In the genomic region with DNA sequence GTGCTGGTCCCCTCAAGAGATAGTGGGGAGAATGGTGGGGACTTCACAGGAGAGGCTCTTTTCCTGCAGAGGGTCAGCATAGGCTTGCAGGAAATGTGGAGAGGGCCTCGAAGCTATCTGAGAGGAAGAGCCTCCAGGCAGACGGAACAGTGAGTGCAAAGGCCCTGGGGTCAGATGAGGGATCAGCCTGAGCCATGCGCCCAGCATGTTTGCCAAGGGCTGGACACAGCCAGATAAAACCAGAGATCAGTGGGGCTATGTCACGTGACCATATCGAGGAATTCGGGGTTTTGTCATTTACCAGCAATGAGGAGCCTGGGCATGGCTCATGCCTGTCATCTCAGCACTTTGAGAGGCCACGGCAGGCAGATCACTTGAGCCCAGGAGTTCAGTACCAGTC, we compare ENCODE assay signal across 1 cellular context.
A peak's percentile ranks its signal among the peaks of the same experiment; 100 is the strongest.
TF ChIP-seq lines count a peak whose summit lies in the region.

No MANE protein-coding gene starts in this region.

TF ChIP-seq in K562, 482 proteins besides CTCF, POLR2A, EP300 and RAD21 (continued from another document):
- TF ChIP-seq HMGN3 (IDR thresholded peaks at IDR 0.05; ENCODE audit: borderline replicate concordance, extremely low read depth, insufficient read length, low read depth, low read length) (no peak), ZNF224 (CRISPR knock-in tag; IDR thresholded peaks at IDR 0.05) (no peak), TARDBP (IDR thresholded peaks at IDR 0.05) (no peak), ZNF778 (CRISPR knock-in tag; IDR thresholded peaks at IDR 0.05) (no peak), GATAD2A (IDR thresholded peaks at IDR 0.05) (no peak), ZNF830 (CRISPR knock-in tag; IDR thresholded peaks at IDR 0.05) (no peak), RNF2 (IDR thresholded peaks at IDR 0.05) (no peak), CXXC5 (CRISPR knock-in tag; IDR thresholded peaks at IDR 0.05) (no peak), ZNF668 (CRISPR knock-in tag; IDR thresholded peaks at IDR 0.05) (no peak), HNRNPUL1 (IDR thresholded peaks at IDR 0.05; ENCODE audit: low read length) (no peak), NKRF (IDR thresholded peaks at IDR 0.05; ENCODE audit: borderline replicate concordance) (no peak), THAP7 (CRISPR knock-in tag; IDR thresholded peaks at IDR 0.05) (no peak), ZNF212 (CRISPR knock-in tag; IDR thresholded peaks at IDR 0.05) (no peak), CBFA2T3 (IDR thresholded peaks at IDR 0.05) (peak; percentile 28; the same call in 1 of the 2 replicates), SUPT5H (IDR thresholded peaks at IDR 0.05) (no peak), ZNF707 (CRISPR knock-in tag; conservative IDR thresholded peaks at IDR 0.05) (no peak), ZFP1 (CRISPR knock-in tag; IDR thresholded peaks at IDR 0.05) (no peak), ARID2 (IDR thresholded peaks at IDR 0.05) (no peak), SMAD1 (IDR thresholded peaks at IDR 0.05; ENCODE audit: low read depth, low read length, partially characterized antibody) (no peak), HDAC8 (tag; IDR thresholded peaks at IDR 0.05) (no peak), CHD1 (IDR thresholded peaks at IDR 0.05; ENCODE audit: low read length) (no peak), CHD4 (IDR thresholded peaks at IDR 0.05; ENCODE audit: insufficient read depth, insufficient replicate concordance, low read depth, low read length, poor library complexity, severe bottlenecking) (no peak), MYNN (IDR thresholded peaks at IDR 0.05) (no peak), MYNN (CRISPR knock-in tag; IDR thresholded peaks at IDR 0.05) (no peak), TOE1 (IDR thresholded peaks at IDR 0.05; ENCODE audit: borderline replicate concordance) (peak; percentile 65; the same call in 1 of the 2 replicates), TOE1 (CRISPR knock-in tag; IDR thresholded peaks at IDR 0.05; ENCODE audit: borderline replicate concordance, low read depth) (no peak), BCOR (IDR thresholded peaks at IDR 0.05) (peak; percentile 33; the same call in 1 of the 2 replicates), RHOXF2B (CRISPR knock-in tag; conservative IDR thresholded peaks at IDR 0.05) (no peak), BMI1 (IDR thresholded peaks at IDR 0.05; ENCODE audit: low read length) (no peak), HCFC1 (IDR thresholded peaks at IDR 0.05; ENCODE audit: low read depth, low read length) (no peak), USF2 (CRISPR knock-in tag; IDR thresholded peaks at IDR 0.05) (peak; percentile 52; the same call in 1 of the 2 replicates), RNF219 (CRISPR knock-in tag; IDR thresholded peaks at IDR 0.05) (no peak), TBP (optimal IDR thresholded peaks at IDR 0.05; ENCODE audit: low read depth, low read length) (no peak), SMARCA5 (IDR thresholded peaks at IDR 0.05) (no peak), TAF7 (tag; IDR thresholded peaks at IDR 0.05) (no peak), ZNF347 (CRISPR knock-in tag; IDR thresholded peaks at IDR 0.05; ENCODE audit: low read depth) (no peak), ZBTB7A (IDR thresholded peaks at IDR 0.05; ENCODE audit: borderline replicate concordance, control insufficient read depth, low read depth, low read length) (no peak), RAD51 (IDR thresholded peaks at IDR 0.05; ENCODE audit: borderline replicate concordance, low read depth) (peak; percentile 89), ZNF699 (CRISPR knock-in tag; IDR thresholded peaks at IDR 0.05; ENCODE audit: insufficient replicate concordance) (no peak), AFF1 (IDR thresholded peaks at IDR 0.05; ENCODE audit: low read depth in 1 of 2, partially characterized antibody in 2 of 2) (no peak), SMAD2 (IDR thresholded peaks at IDR 0.05; ENCODE audit: low read depth, low read length) (no peak), DIDO1 (tag; IDR thresholded peaks at IDR 0.05; ENCODE audit: low read depth) (no peak), MEF2A (IDR thresholded peaks at IDR 0.05; ENCODE audit: control insufficient read depth, low read depth, low read length) (no peak), ZNF512 (tag; IDR thresholded peaks at IDR 0.05) (no peak)
- TF ChIP-seq, protein P1, sequence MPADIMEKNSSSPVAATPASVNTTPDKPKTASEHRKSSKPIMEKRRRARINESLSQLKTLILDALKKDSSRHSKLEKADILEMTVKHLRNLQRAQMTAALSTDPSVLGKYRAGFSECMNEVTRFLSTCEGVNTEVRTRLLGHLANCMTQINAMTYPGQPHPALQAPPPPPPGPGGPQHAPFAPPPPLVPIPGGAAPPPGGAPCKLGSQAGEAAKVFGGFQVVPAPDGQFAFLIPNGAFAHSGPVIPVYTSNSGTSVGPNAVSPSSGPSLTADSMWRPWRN (IDR thresholded peaks at IDR 0.05; ENCODE audit: low read depth) = no peak
- TF ChIP-seq, protein P2, sequence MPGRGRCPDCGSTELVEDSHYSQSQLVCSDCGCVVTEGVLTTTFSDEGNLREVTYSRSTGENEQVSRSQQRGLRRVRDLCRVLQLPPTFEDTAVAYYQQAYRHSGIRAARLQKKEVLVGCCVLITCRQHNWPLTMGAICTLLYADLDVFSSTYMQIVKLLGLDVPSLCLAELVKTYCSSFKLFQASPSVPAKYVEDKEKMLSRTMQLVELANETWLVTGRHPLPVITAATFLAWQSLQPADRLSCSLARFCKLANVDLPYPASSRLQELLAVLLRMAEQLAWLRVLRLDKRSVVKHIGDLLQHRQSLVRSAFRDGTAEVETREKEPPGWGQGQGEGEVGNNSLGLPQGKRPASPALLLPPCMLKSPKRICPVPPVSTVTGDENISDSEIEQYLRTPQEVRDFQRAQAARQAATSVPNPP (IDR thresholded peaks at IDR 0.05; ENCODE audit: borderline replicate concordance, insufficient read depth, insufficient read length) = no peak
- TF ChIP-seq, protein P3, sequence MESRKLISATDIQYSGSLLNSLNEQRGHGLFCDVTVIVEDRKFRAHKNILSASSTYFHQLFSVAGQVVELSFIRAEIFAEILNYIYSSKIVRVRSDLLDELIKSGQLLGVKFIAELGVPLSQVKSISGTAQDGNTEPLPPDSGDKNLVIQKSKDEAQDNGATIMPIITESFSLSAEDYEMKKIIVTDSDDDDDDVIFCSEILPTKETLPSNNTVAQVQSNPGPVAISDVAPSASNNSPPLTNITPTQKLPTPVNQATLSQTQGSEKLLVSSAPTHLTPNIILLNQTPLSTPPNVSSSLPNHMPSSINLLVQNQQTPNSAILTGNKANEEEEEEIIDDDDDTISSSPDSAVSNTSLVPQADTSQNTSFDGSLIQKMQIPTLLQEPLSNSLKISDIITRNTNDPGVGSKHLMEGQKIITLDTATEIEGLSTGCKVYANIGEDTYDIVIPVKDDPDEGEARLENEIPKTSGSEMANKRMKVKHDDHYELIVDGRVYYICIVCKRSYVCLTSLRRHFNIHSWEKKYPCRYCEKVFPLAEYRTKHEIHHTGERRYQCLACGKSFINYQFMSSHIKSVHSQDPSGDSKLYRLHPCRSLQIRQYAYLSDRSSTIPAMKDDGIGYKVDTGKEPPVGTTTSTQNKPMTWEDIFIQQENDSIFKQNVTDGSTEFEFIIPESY (CRISPR knock-in tag; IDR thresholded peaks at IDR 0.05) = no peak
- TF ChIP-seq, protein P4, sequence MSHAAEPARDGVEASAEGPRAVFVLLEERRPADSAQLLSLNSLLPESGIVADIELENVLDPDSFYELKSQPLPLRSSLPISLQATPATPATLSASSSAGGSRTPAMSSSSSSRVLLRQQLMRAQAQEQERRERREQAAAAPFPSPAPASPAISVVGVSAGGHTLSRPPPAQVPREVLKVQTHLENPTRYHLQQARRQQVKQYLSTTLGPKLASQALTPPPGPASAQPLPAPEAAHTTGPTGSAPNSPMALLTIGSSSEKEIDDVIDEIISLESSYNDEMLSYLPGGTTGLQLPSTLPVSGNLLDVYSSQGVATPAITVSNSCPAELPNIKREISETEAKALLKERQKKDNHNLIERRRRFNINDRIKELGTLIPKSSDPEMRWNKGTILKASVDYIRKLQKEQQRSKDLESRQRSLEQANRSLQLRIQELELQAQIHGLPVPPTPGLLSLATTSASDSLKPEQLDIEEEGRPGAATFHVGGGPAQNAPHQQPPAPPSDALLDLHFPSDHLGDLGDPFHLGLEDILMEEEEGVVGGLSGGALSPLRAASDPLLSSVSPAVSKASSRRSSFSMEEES (CRISPR knock-in tag; IDR thresholded peaks at IDR 0.05) = peak; percentile 94
- TF ChIP-seq, protein P5, sequence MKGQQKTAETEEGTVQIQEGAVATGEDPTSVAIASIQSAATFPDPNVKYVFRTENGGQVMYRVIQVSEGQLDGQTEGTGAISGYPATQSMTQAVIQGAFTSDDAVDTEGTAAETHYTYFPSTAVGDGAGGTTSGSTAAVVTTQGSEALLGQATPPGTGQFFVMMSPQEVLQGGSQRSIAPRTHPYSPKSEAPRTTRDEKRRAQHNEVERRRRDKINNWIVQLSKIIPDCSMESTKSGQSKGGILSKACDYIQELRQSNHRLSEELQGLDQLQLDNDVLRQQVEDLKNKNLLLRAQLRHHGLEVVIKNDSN (CRISPR knock-in tag; IDR thresholded peaks at IDR 0.05) = peak; percentile 56
